12 cellular contexts compared by ENCODE assay signal in genomic region chr5:157748740-157749461, GRCh38. TPM values are rescaled to one million over a fixed set of nuclear protein-coding genes. Genes with fewer than 3 reads are reported as not detected.
DNase-seq lines count a peak whose midpoint lies in the region; ATAC-seq and TF ChIP-seq lines count a peak whose summit lies in the region.
"Had no signal": no experiment of that assay in that cellular context is flagged by ENCODE, and none has a peak within 500 bp of the region (broad histone marks: within the 10 kb centered on the region; RNA-seq: fewer than 3 reads in every experiment).

No MANE protein-coding gene starts in this region.

- ATAC-seq in HG02840 (IDR thresholded peaks at IDR 0.05; ENCODE audit: low FRiP score, unreplicated experiment) (no peak), HG02981 (IDR thresholded peaks at IDR 0.05; ENCODE audit: unreplicated experiment) (no peak), GM19395 (IDR thresholded peaks at IDR 0.05; ENCODE audit: unreplicated experiment) (no peak)

- no peaks in the 10 kb centered on the region for H3K27me3 ChIP-seq in kidney epithelial cell (ENCODE audit: control insufficient read depth, insufficient read depth, low read length)
- H3K27me3 ChIP-seq: right atrium auricular region had no signal

- no peak for TF ChIP-seq CTCF in HFF-Myc (IDR thresholded peaks at IDR 0.05; ENCODE audit: low read depth, low read length, missing control alignments)
- TF ChIP-seq CTCF in astrocyte of the cerebellum (IDR thresholded peaks at IDR 0.05; ENCODE audit: low read depth, low read length, missing control alignments) = no peak
- no peak for TF ChIP-seq CTCF in kidney epithelial cell (IDR thresholded peaks at IDR 0.05; ENCODE audit: insufficient read depth, low read length, poor library complexity, severe bottlenecking)

- H3K4me3 ChIP-seq in HFF-Myc (replicated peaks; ENCODE audit: low read depth, low read length) = no peak overlapping the region
- H3K4me3 ChIP-seq in astrocyte of the cerebellum (ENCODE audit: low read depth, low read length) = no peak overlapping the region
- no peak overlapping the region for H3K4me3 ChIP-seq in kidney epithelial cell (ENCODE audit: low read depth, low read length)
- H3K4me3 ChIP-seq: right atrium auricular region had no signal

- DNase-seq in AG08396 (ENCODE audit: low spot score) (peak; percentile 68), HFF-Myc (ENCODE audit: extremely low read depth, low read depth) (peak; percentile 38), astrocyte of the cerebellum (ENCODE audit: low read depth) (peak; percentile 31), kidney epithelial cell (ENCODE audit: low read depth) (peak; percentile 10), GM19238 (ENCODE audit: insufficient read length, low spot score) (no peak)
- DNase-seq: central memory CD4-positive, alpha-beta T cell; midbrain; NCI-H446 had no signal

- no peaks in the 10 kb centered on the region for H3K36me3 ChIP-seq in kidney epithelial cell (ENCODE audit: control insufficient read depth, insufficient read depth, low read length)

- in situ Hi-C loops in astrocyte of the cerebellum (cut with HindIII; ENCODE audit: low sequenced_read_pairs) = no loop called here

RNA-seq across cellular contexts. Expression of gene LSM11, which starts 5.4 kb away (rescaled TPM):
- 3.1 and 3.9 TPM in 2 replicates for total RNA-seq in kidney epithelial cell

RNA-seq across cellular contexts. Expression of gene THG1L, which starts 17.7 kb away (rescaled TPM):
- 17.9 and 18.6 TPM in 2 replicates for total RNA-seq in kidney epithelial cell
